Comparison of ENCODE assay signal across 1 cellular context in genomic region chr9:127862075-127863011, GRCh38.
TF ChIP-seq lines count a peak whose summit lies in the region.

No MANE protein-coding gene starts in this region.

TF ChIP-seq in K562, 482 proteins besides CTCF, POLR2A, EP300 and RAD21 (continued from another document and continues in another):
- TF ChIP-seq, protein P1, sequence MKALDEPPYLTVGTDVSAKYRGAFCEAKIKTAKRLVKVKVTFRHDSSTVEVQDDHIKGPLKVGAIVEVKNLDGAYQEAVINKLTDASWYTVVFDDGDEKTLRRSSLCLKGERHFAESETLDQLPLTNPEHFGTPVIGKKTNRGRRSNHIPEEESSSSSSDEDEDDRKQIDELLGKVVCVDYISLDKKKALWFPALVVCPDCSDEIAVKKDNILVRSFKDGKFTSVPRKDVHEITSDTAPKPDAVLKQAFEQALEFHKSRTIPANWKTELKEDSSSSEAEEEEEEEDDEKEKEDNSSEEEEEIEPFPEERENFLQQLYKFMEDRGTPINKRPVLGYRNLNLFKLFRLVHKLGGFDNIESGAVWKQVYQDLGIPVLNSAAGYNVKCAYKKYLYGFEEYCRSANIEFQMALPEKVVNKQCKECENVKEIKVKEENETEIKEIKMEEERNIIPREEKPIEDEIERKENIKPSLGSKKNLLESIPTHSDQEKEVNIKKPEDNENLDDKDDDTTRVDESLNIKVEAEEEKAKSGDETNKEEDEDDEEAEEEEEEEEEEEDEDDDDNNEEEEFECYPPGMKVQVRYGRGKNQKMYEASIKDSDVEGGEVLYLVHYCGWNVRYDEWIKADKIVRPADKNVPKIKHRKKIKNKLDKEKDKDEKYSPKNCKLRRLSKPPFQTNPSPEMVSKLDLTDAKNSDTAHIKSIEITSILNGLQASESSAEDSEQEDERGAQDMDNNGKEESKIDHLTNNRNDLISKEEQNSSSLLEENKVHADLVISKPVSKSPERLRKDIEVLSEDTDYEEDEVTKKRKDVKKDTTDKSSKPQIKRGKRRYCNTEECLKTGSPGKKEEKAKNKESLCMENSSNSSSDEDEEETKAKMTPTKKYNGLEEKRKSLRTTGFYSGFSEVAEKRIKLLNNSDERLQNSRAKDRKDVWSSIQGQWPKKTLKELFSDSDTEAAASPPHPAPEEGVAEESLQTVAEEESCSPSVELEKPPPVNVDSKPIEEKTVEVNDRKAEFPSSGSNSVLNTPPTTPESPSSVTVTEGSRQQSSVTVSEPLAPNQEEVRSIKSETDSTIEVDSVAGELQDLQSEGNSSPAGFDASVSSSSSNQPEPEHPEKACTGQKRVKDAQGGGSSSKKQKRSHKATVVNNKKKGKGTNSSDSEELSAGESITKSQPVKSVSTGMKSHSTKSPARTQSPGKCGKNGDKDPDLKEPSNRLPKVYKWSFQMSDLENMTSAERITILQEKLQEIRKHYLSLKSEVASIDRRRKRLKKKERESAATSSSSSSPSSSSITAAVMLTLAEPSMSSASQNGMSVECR (CRISPR knock-in tag; IDR thresholded peaks at IDR 0.05), result peak; percentile 49; the same call in 1 of the 2 replicates
- TF ChIP-seq CEBPG (CRISPR knock-in tag; IDR thresholded peaks at IDR 0.05) (no peak), CEBPG (tag; conservative IDR thresholded peaks at IDR 0.05 in 1 of 2, IDR thresholded peaks at IDR 0.05 in 1 of 2) (no peak), ZNF655 (CRISPR knock-in tag; IDR thresholded peaks at IDR 0.05) (no peak), PHF21A (IDR thresholded peaks at IDR 0.05; ENCODE audit: borderline replicate concordance, low read depth) (peak; percentile 48; the same call in 1 of the 2 replicates), TEAD1 (CRISPR knock-in tag; IDR thresholded peaks at IDR 0.05) (peak; percentile 44 to 56; a peak in 2 of 4 replicates), EWSR1 (IDR thresholded peaks at IDR 0.05; ENCODE audit: borderline replicate concordance, low read depth, partially characterized antibody) (no peak), ZMIZ1 (IDR thresholded peaks at IDR 0.05; ENCODE audit: low read depth in 2 of 2, low read length in 2 of 2) (no peak; a peak in 1 of 4 replicates), ZBTB7A (IDR thresholded peaks at IDR 0.05; ENCODE audit: borderline replicate concordance, control insufficient read depth, low read depth, low read length) (peak; percentile 74), ESRRA (IDR thresholded peaks at IDR 0.05; ENCODE audit: borderline replicate concordance, low read depth) (peak; percentile 77; the same call in 1 of the 2 replicates), NFATC3 (IDR thresholded peaks at IDR 0.05) (no peak), CREM (IDR thresholded peaks at IDR 0.05; ENCODE audit: low read depth) (peak; percentile 88), YBX1 (IDR thresholded peaks at IDR 0.05) (no peak), SMAD3 (CRISPR knock-in tag; conservative IDR thresholded peaks at IDR 0.05) (no peak; the same call in 1 of the 2 replicates), GTF3C2 (IDR thresholded peaks at IDR 0.05; ENCODE audit: borderline replicate concordance, extremely low read depth, insufficient read length) (no peak), FOXJ2 (tag; IDR thresholded peaks at IDR 0.05) (peak; percentile 55; the same call in 1 of the 2 replicates), ZNF212 (CRISPR knock-in tag; IDR thresholded peaks at IDR 0.05) (no peak), ETV1 (tag; conservative IDR thresholded peaks at IDR 0.05; ENCODE audit: low read depth) (peak; percentile 100), FOXP1 (CRISPR knock-in tag; IDR thresholded peaks at IDR 0.05) (peak; percentile 86), RUNX1 (IDR thresholded peaks at IDR 0.05; ENCODE audit: low read depth) (no peak)
- TF ChIP-seq, protein P2, sequence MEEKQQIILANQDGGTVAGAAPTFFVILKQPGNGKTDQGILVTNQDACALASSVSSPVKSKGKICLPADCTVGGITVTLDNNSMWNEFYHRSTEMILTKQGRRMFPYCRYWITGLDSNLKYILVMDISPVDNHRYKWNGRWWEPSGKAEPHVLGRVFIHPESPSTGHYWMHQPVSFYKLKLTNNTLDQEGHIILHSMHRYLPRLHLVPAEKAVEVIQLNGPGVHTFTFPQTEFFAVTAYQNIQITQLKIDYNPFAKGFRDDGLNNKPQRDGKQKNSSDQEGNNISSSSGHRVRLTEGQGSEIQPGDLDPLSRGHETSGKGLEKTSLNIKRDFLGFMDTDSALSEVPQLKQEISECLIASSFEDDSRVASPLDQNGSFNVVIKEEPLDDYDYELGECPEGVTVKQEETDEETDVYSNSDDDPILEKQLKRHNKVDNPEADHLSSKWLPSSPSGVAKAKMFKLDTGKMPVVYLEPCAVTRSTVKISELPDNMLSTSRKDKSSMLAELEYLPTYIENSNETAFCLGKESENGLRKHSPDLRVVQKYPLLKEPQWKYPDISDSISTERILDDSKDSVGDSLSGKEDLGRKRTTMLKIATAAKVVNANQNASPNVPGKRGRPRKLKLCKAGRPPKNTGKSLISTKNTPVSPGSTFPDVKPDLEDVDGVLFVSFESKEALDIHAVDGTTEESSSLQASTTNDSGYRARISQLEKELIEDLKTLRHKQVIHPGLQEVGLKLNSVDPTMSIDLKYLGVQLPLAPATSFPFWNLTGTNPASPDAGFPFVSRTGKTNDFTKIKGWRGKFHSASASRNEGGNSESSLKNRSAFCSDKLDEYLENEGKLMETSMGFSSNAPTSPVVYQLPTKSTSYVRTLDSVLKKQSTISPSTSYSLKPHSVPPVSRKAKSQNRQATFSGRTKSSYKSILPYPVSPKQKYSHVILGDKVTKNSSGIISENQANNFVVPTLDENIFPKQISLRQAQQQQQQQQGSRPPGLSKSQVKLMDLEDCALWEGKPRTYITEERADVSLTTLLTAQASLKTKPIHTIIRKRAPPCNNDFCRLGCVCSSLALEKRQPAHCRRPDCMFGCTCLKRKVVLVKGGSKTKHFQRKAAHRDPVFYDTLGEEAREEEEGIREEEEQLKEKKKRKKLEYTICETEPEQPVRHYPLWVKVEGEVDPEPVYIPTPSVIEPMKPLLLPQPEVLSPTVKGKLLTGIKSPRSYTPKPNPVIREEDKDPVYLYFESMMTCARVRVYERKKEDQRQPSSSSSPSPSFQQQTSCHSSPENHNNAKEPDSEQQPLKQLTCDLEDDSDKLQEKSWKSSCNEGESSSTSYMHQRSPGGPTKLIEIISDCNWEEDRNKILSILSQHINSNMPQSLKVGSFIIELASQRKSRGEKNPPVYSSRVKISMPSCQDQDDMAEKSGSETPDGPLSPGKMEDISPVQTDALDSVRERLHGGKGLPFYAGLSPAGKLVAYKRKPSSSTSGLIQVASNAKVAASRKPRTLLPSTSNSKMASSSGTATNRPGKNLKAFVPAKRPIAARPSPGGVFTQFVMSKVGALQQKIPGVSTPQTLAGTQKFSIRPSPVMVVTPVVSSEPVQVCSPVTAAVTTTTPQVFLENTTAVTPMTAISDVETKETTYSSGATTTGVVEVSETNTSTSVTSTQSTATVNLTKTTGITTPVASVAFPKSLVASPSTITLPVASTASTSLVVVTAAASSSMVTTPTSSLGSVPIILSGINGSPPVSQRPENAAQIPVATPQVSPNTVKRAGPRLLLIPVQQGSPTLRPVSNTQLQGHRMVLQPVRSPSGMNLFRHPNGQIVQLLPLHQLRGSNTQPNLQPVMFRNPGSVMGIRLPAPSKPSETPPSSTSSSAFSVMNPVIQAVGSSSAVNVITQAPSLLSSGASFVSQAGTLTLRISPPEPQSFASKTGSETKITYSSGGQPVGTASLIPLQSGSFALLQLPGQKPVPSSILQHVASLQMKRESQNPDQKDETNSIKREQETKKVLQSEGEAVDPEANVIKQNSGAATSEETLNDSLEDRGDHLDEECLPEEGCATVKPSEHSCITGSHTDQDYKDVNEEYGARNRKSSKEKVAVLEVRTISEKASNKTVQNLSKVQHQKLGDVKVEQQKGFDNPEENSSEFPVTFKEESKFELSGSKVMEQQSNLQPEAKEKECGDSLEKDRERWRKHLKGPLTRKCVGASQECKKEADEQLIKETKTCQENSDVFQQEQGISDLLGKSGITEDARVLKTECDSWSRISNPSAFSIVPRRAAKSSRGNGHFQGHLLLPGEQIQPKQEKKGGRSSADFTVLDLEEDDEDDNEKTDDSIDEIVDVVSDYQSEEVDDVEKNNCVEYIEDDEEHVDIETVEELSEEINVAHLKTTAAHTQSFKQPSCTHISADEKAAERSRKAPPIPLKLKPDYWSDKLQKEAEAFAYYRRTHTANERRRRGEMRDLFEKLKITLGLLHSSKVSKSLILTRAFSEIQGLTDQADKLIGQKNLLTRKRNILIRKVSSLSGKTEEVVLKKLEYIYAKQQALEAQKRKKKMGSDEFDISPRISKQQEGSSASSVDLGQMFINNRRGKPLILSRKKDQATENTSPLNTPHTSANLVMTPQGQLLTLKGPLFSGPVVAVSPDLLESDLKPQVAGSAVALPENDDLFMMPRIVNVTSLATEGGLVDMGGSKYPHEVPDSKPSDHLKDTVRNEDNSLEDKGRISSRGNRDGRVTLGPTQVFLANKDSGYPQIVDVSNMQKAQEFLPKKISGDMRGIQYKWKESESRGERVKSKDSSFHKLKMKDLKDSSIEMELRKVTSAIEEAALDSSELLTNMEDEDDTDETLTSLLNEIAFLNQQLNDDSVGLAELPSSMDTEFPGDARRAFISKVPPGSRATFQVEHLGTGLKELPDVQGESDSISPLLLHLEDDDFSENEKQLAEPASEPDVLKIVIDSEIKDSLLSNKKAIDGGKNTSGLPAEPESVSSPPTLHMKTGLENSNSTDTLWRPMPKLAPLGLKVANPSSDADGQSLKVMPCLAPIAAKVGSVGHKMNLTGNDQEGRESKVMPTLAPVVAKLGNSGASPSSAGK (IDR thresholded peaks at IDR 0.05), result no peak
- TF ChIP-seq, protein P3, sequence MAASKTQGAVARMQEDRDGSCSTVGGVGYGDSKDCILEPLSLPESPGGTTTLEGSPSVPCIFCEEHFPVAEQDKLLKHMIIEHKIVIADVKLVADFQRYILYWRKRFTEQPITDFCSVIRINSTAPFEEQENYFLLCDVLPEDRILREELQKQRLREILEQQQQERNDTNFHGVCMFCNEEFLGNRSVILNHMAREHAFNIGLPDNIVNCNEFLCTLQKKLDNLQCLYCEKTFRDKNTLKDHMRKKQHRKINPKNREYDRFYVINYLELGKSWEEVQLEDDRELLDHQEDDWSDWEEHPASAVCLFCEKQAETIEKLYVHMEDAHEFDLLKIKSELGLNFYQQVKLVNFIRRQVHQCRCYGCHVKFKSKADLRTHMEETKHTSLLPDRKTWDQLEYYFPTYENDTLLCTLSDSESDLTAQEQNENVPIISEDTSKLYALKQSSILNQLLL (CRISPR knock-in tag; IDR thresholded peaks at IDR 0.05; ENCODE audit: borderline replicate concordance), result no peak
- TF ChIP-seq, protein P4, sequence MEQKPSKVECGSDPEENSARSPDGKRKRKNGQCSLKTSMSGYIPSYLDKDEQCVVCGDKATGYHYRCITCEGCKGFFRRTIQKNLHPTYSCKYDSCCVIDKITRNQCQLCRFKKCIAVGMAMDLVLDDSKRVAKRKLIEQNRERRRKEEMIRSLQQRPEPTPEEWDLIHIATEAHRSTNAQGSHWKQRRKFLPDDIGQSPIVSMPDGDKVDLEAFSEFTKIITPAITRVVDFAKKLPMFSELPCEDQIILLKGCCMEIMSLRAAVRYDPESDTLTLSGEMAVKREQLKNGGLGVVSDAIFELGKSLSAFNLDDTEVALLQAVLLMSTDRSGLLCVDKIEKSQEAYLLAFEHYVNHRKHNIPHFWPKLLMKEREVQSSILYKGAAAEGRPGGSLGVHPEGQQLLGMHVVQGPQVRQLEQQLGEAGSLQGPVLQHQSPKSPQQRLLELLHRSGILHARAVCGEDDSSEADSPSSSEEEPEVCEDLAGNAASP (IDR thresholded peaks at IDR 0.05), result no peak
